8 cellular contexts compared by ENCODE assay signal in genomic region chrX:120251471-120252011, GRCh38. TPM values are rescaled to one million over a fixed set of nuclear protein-coding genes. Genes with fewer than 3 reads are reported as not detected.
DNase-seq lines count a peak whose midpoint lies in the region; ATAC-seq, FAIRE-seq and TF ChIP-seq lines count a peak whose summit lies in the region.

No MANE protein-coding gene starts in this region.

- no peak for TF ChIP-seq RAD21 in A549 (conservative IDR thresholded peaks at IDR 0.05 in 1 of 2, IDR thresholded peaks at IDR 0.05 in 1 of 2)

- no peaks in the 10 kb centered on the region for H3K36me3 ChIP-seq in parathyroid adenoma (ENCODE audit: control insufficient read depth, insufficient read depth, low read length)

- POLR2A ChIA-PET in A549 (lab: Yijun Ruan, JAX), result interaction anchor here (1.5 to 2.0 kb wide), 3 partner anchors 58 to 310 kb away, joined by 4 to 5 read pairs (median 5); no protein-coding TSS in a partner anchor

- no peaks in the 10 kb centered on the region for H3K79me2 ChIP-seq in parathyroid adenoma

- no peak for FAIRE-seq in A549 (lab: Jason Lieb, UNC)
- peak; percentile 98 for FAIRE-seq in GM12891 (lab: Jason Lieb, UNC)

- DNase-seq in A549 (ENCODE audit: low read depth in 1 of 2, low spot score in 1 of 2), result peak; percentile 12 to 31
- DNase-seq in GM12891 (ENCODE audit: insufficient read length, low spot score), result no peak
- peak; percentile 57 for DNase-seq in NCI-H748 (lab: John Stamatoyannopoulos, UW; ENCODE audit: unreplicated experiment)
- DNase-seq in activated naive CD4-positive, alpha-beta T cell treated with anti-CD3 and anti-CD28 coated beads, Interleukin-2, amount 50 U/mL, for 16 hours, result peak; percentile 9
- DNase-seq in Right ventricle myocardium superior, result peak; percentile 52

- no peak for TF ChIP-seq POLR2A in A549 (IDR thresholded peaks at IDR 0.05; ENCODE audit: low read length)
- TF ChIP-seq POLR2A in GM12891 (IDR thresholded peaks at IDR 0.05; ENCODE audit: low read depth, low read length), result no peak

- peak overlapping the region; percentile 67 for H3K9ac ChIP-seq in parathyroid adenoma

- 0 out of 3 replicates have a peak, but pooled peaks cover 9% of the 10 kb centered on the region for H3K4me1 ChIP-seq in A549
- H3K4me1 ChIP-seq in parathyroid adenoma, result no peaks in the 10 kb centered on the region

- intact Hi-C loops in Right ventricle myocardium superior (cut with DNase I), result no loop called here

- CTCF ChIA-PET in A549 (lab: Yijun Ruan, JAX), result interaction anchor here (0.9 to 1.8 kb wide), 8 partner anchors 9 to 263 kb away, joined by 3 to 10 read pairs (median 3); no protein-coding TSS in a partner anchor

- H3K9me3 ChIP-seq in A549 (no peaks in the 10 kb centered on the region), parathyroid adenoma (ENCODE audit: control insufficient read depth, low read length) (no peaks in the 10 kb centered on the region)

- no peak for TF ChIP-seq EP300 in A549 (IDR thresholded peaks at IDR 0.05)

- peak overlapping the region; percentile 71 for H3K4me3 ChIP-seq in A549
- peak overlapping the region; percentile 70 for H3K4me3 ChIP-seq in parathyroid adenoma (ENCODE audit: low read depth, low read length)

- TF ChIP-seq CTCF in A549 (IDR thresholded peaks at IDR 0.05) (no peak), parathyroid adenoma (IDR thresholded peaks at IDR 0.05) (no peak)

- peak overlapping the region; percentile 85 to 95 for H3K27ac ChIP-seq in A549
- H3K27ac ChIP-seq in parathyroid adenoma, result peak overlapping the region; percentile 87

- ATAC-seq in A549, result peak; percentile 40 to 52; a peak in 5 of 6 replicates
- ATAC-seq in Right ventricle myocardium superior (ENCODE audit: poor library complexity), result peak; percentile 67
- no peak for ATAC-seq in GM21360 (IDR thresholded peaks at IDR 0.05; ENCODE audit: unreplicated experiment)
- ATAC-seq in GM18498 (IDR thresholded peaks at IDR 0.05; ENCODE audit: unreplicated experiment), result no peak

- 2% methylated on average over 25 of the region's 28 CpGs for WGBS in A549 (ENCODE audit: missing lambda C conversion rate)

- H3K27me3 ChIP-seq in parathyroid adenoma (ENCODE audit: control insufficient read depth, insufficient read depth, low read length), result no peaks in the 10 kb centered on the region

- H3K4me2 ChIP-seq in A549 (peak overlapping the region; percentile 83), parathyroid adenoma (ENCODE audit: low read length) (peak overlapping the region; percentile 74)

- peak overlapping the region; percentile 83 for H2AFZ ChIP-seq in parathyroid adenoma

TF ChIP-seq in A549, 52 proteins besides CTCF, POLR2A, EP300 and RAD21:
- TF ChIP-seq SREBF2 (IDR thresholded peaks at IDR 0.05) (no peak), MAX (IDR thresholded peaks at IDR 0.05) (peak; percentile 34; the same call in 1 of the 2 replicates)
TF ChIP-seq in A549: peak in this region for 1.

TF ChIP-seq in GM12891, 5 proteins besides CTCF, POLR2A, EP300 and RAD21:
- TF ChIP-seq PAX5 (IDR thresholded peaks at IDR 0.05; ENCODE audit: insufficient read depth, low read length, severe bottlenecking), result no peak
- 0 out of 2 replicates have a peak, but pooled peaks have one; percentile 9 for TF ChIP-seq SPI1 (IDR thresholded peaks at IDR 0.05; ENCODE audit: low read depth, low read length)
- TF ChIP-seq POLR2AphosphoS5 (IDR thresholded peaks at IDR 0.05; ENCODE audit: low read depth, low read length), result no peak
- TF ChIP-seq TAF1 (IDR thresholded peaks at IDR 0.05; ENCODE audit: low read depth, low read length), result no peak

RNA-seq across cellular contexts. Expression of gene ZBTB33, which starts 0.9 kb away (rescaled TPM):
- 12.3 and 15.6 TPM in 2 replicates for polyA plus RNA-seq in A549 (2011; rRNA removed)
- 1.5 and 1.7 TPM in 2 replicates for polyA plus RNA-seq in A549 (2012; cell fraction: cytosol; rRNA removed)
- polyA plus RNA-seq in A549 (2012; cell fraction: nucleus; rRNA removed), result 0.86 and 1.7 TPM in 2 replicates
- 12.8 to 14.6 TPM (median 14.3 TPM) in 3 replicates for polyA plus RNA-seq in A549 (2017; fragmentation: RNase III; extraction: RNeasy Plus Mini Kit Qiagen cat#74134 plus additional on column Dnase treatment)
- polyA minus RNA-seq in A549 (2011; rRNA and poly(A)+ RNA removed), result 10.2 and 10.4 TPM in 2 replicates
- polyA plus RNA-seq in GM12891 (2012; ENCODE audit: low read depth, missing spikeins), result 8.4 TPM
- 6.6 TPM for total RNA-seq in Right ventricle myocardium superior

RNA-seq across cellular contexts. Expression of gene TMEM255A, which starts 59.7 kb away (rescaled TPM):
- 0.03 and 0.16 TPM in 2 replicates for polyA plus RNA-seq in A549 (2011; rRNA removed)
- polyA plus RNA-seq in A549 (2012; cell fraction: cytosol; rRNA removed), result 0.03 and 0.04 TPM in 2 replicates
- polyA plus RNA-seq in A549 (2012; cell fraction: nucleus; rRNA removed), result 0.01 and 0.04 TPM in 2 replicates
- 0.03 TPM in 1 of 3 replicates, not detected in the others for polyA plus RNA-seq in A549 (2017; fragmentation: RNase III; extraction: RNeasy Plus Mini Kit Qiagen cat#74134 plus additional on column Dnase treatment)
- polyA minus RNA-seq in A549 (2011; rRNA and poly(A)+ RNA removed), result not detected in 2 replicates
- 0.15 TPM for polyA plus RNA-seq in GM12891 (2012; ENCODE audit: low read depth, missing spikeins)
- 1.1 TPM for total RNA-seq in Right ventricle myocardium superior

Comparison
In these comparisons a context has a peak if more than half of its experiments do, and no peak if none do; other contexts are left out.
1. ATAC-seq: peak in A549 (2 of 2) and Right ventricle myocardium superior (single experiment); none in GM21360 (single experiment) and GM18498 (single experiment).